In genomic region chr17:4554997-4555799, GRCh38 we compare ENCODE assay signal across 8 cellular contexts. TPM values are rescaled to one million over a fixed set of nuclear protein-coding genes. Genes with fewer than 3 reads are reported as not detected.
A peak's percentile ranks its signal among the peaks of the same experiment; 100 is the strongest.
DNase-seq lines count a peak whose midpoint lies in the region; ATAC-seq and TF ChIP-seq lines count a peak whose summit lies in the region.

TSS of gene MYBBP1A (minus strand) at chr17:4555384. CDS start at chr17:4555324, 60 bp downstream.

- peaks cover 19% of the 10 kb centered on the region for H3K36me3 ChIP-seq in GM23338 (ENCODE audit: insufficient read depth)

- no peaks in the 10 kb centered on the region for H3K9me2 ChIP-seq in GM23338 (ENCODE audit: insufficient read depth)

- H3K27me3 Mint-ChIP-seq in GM23338 (ENCODE audit: insufficient read depth, low read depth, poor library complexity) = peaks cover 11% of the 10 kb centered on the region
- H3K27me3 Mint-ChIP-seq in activated T-helper 17 cell treated with anti-CD3 and anti-CD28 coated beads, Interleukin-2, amount 50 U/mL, for 72 hours = no peaks in the 10 kb centered on the region
- peaks cover 0 to 1% (median 0%) of the 10 kb centered on the region in 5 donors for H3K27me3 Mint-ChIP-seq in naive thymus-derived CD8-positive, alpha-beta T cell

- H3K27ac ChIP-seq in GM23338 (ENCODE audit: low read depth) (peak within 1 kb of the TSS; percentile 79), RWPE1 (peak within 1 kb of the TSS; percentile 72)

- peaks cover 49% of the 10 kb centered on the region for H3K36me3 Mint-ChIP-seq in GM23338 (ENCODE audit: low read depth)
- H3K36me3 Mint-ChIP-seq in activated T-helper 17 cell treated with anti-CD3 and anti-CD28 coated beads, Interleukin-2, amount 50 U/mL, for 72 hours (ENCODE audit: low read depth) = peaks cover 53% of the 10 kb centered on the region
- peaks cover 0 to 35% (median 5%) of the 10 kb centered on the region in 3 donors for H3K36me3 Mint-ChIP-seq in naive thymus-derived CD8-positive, alpha-beta T cell

- H3K4me3 ChIP-seq in GM23338 (peak within 1 kb of the TSS; percentile 93), LNCaP clone FGC (ENCODE audit: low read depth, low read length) (peak within 1 kb of the TSS; percentile 99), fibroblast of mammary gland (ENCODE audit: control insufficient read depth, low read depth, low read length) (peak within 1 kb of the TSS; percentile 97)

- POLR2A ChIA-PET in RWPE1 (lab: Yijun Ruan, JAX; ENCODE audit: low non-redundant PET) = no interaction called here
- POLR2A ChIA-PET in naive thymus-derived CD8-positive, alpha-beta T cell (lab: Charles Lee) = interaction anchor here (0.8 to 2.6 kb wide), 12 partner anchors 9 to 412 kb away, joined by 3 to 8 read pairs (median 4); partner anchors contain the start of genes CYB5D2 and SPNS2

- H3K4me2 ChIP-seq in GM23338 = peak within 1 kb of the TSS; percentile 84

- H3K9me3 Mint-ChIP-seq in GM23338 = no peaks in the 10 kb centered on the region
- H3K9me3 Mint-ChIP-seq in activated T-helper 17 cell treated with anti-CD3 and anti-CD28 coated beads, Interleukin-2, amount 50 U/mL, for 72 hours = no peaks in the 10 kb centered on the region
- no peaks in the 10 kb centered on the region for H3K9me3 Mint-ChIP-seq in naive thymus-derived CD8-positive, alpha-beta T cell

- TF ChIP-seq CTCF in GM23338 (conservative IDR thresholded peaks at IDR 0.05; ENCODE audit: low read depth in 2 of 2) (peak in 1 of 2 experiments; percentile 34; a peak in 1 of 4 replicates), LNCaP clone FGC (IDR thresholded peaks at IDR 0.05; ENCODE audit: control insufficient read depth, extremely low read depth, insufficient read depth) (no peak), RWPE1 (conservative IDR thresholded peaks at IDR 0.05; ENCODE audit: low read depth) (no peak), fibroblast of mammary gland (conservative IDR thresholded peaks at IDR 0.05; ENCODE audit: control insufficient read depth, insufficient read depth, low read depth, low read length) (no peak)

- CTCF ChIA-PET in RWPE1 (lab: Yijun Ruan, JAX) = interaction anchor here (1.3 kb wide), 1 partner anchor 12 kb away, joined by 6 read pairs; no protein-coding TSS in a partner anchor

- peaks cover 30% of the 10 kb centered on the region for H3K4me1 Mint-ChIP-seq in GM23338
- peaks cover 16% of the 10 kb centered on the region for H3K4me1 Mint-ChIP-seq in activated T-helper 17 cell treated with anti-CD3 and anti-CD28 coated beads, Interleukin-2, amount 50 U/mL, for 72 hours
- H3K4me1 Mint-ChIP-seq in naive thymus-derived CD8-positive, alpha-beta T cell = peaks cover 23 to 32% (median 30%) of the 10 kb centered on the region in 4 donors

- H2AFZ ChIP-seq in GM23338 = peak within 1 kb of the TSS; percentile 70

- H3K4me1 ChIP-seq in GM23338 (ENCODE audit: insufficient read depth) = peaks cover 20% of the 10 kb centered on the region

- H3K79me2 ChIP-seq in GM23338 (replicated peaks; ENCODE audit: insufficient read depth) = peaks cover 30% of the 10 kb centered on the region

- DNase-seq in EH (ENCODE audit: low read depth) (peak; percentile 97), GM23338 (ENCODE audit: low spot score) (peak; percentile 99), LNCaP clone FGC (ENCODE audit: low read depth) (peak; percentile 87), RWPE1 (ENCODE audit: low spot score) (peak; percentile 99), fibroblast of mammary gland (ENCODE audit: low read depth) (peak; percentile 92)
- peak; percentile 91 to 99 (median 94) for DNase-seq in naive thymus-derived CD8-positive, alpha-beta T cell
- DNase-seq in stimulated activated naive CD4-positive, alpha-beta T cell (lab: John Stamatoyannopoulos, UW) = peak; percentile 87 to 95 (median 92)

- peak within 1 kb of the TSS; percentile 96 for H3K4me3 Mint-ChIP-seq in GM23338
- H3K4me3 Mint-ChIP-seq in activated T-helper 17 cell treated with anti-CD3 and anti-CD28 coated beads, Interleukin-2, amount 50 U/mL, for 72 hours = peak within 1 kb of the TSS; percentile 92
- H3K4me3 Mint-ChIP-seq in naive thymus-derived CD8-positive, alpha-beta T cell = peak within 1 kb of the TSS; percentile 85 to 97 (median 96)

- no peaks in the 10 kb centered on the region for H3K27me3 ChIP-seq in GM23338 (ENCODE audit: insufficient read depth)

- peaks cover 11% of the 10 kb centered on the region; the same call in 1 of the 2 replicates for H3F3A ChIP-seq in GM23338 (replicated peaks; ENCODE audit: low read depth)

- peak within 1 kb of the TSS; percentile 93 for H3K27ac Mint-ChIP-seq in GM23338
- H3K27ac Mint-ChIP-seq in activated T-helper 17 cell treated with anti-CD3 and anti-CD28 coated beads, Interleukin-2, amount 50 U/mL, for 72 hours = peak within 1 kb of the TSS; percentile 96
- peak within 1 kb of the TSS; percentile 86 to 99 (median 96) for H3K27ac Mint-ChIP-seq in naive thymus-derived CD8-positive, alpha-beta T cell

- no peaks in the 10 kb centered on the region; the same call in none of the 2 replicates for H4K20me1 ChIP-seq in GM23338 (replicated peaks; ENCODE audit: insufficient read depth)

- peak; percentile 90 for ATAC-seq in GM23338
- ATAC-seq in activated T-helper 17 cell treated with anti-CD3 and anti-CD28 coated beads, Interleukin-2, amount 50 U/mL, for 72 hours (replicated peaks) = peak; percentile 96
- ATAC-seq in naive thymus-derived CD8-positive, alpha-beta T cell = peak; percentile 94 to 97

TF ChIP-seq in GM23338, 12 proteins besides CTCF, POLR2A, EP300 and RAD21:
- TF ChIP-seq POLR2AphosphoS5 (IDR thresholded peaks at IDR 0.05; ENCODE audit: low read depth) (peak; percentile 85), REST (IDR thresholded peaks at IDR 0.05; ENCODE audit: unreplicated experiment) (no peak), ETS1 (IDR thresholded peaks at IDR 0.05) (peak; percentile 64; the same call in 1 of the 2 replicates)

RNA-seq across cellular contexts. Expression of gene MYBBP1A, which starts in this region (rescaled TPM):
- total RNA-seq in GM23338 (2014; rRNA removed; shearing (Covaris generic)) = 169 and 213 TPM in 2 replicates
- 66.4 and 70.7 TPM in 2 replicates for polyA plus RNA-seq in GM23338 (2016; fragmentation: Nextera tagmentation; extraction: Ambion mirVana)
- total RNA-seq in activated T-helper 17 cell treated with anti-CD3 and anti-CD28 coated beads, Interleukin-2, amount 50 U/mL, for 72 hours = 10 to 100 TPM; 47.5 to 95.4 TPM
- total RNA-seq in naive thymus-derived CD8-positive, alpha-beta T cell = 10 to 100 TPM; 84.4 to 88.6 TPM
- polyA plus RNA-seq in naive thymus-derived CD8-positive, alpha-beta T cell = 10 to 100 TPM; 14.0 to 45.7 (median 28.7) TPM

Comparison
In these comparisons a context has a peak if more than half of its experiments do, and no peak if none do; other contexts are left out.
1. Peak in every context shown above with its lines: DNase-seq, ATAC-seq, H3K4me3 ChIP-seq and H3K27ac ChIP-seq.